In genomic region chr19:8320564-8321066, GRCh38 we compare ENCODE assay signal across 9 cellular contexts. TPM values are rescaled to one million over a fixed set of nuclear protein-coding genes. Genes with fewer than 3 reads are reported as not detected.
DNase-seq lines count a peak whose midpoint lies in the region; ATAC-seq and TF ChIP-seq lines count a peak whose summit lies in the region.
"Had no signal": no experiment of that assay in that cellular context is flagged by ENCODE, and none has a peak within 500 bp of the region (broad histone marks: within the 10 kb centered on the region; RNA-seq: fewer than 3 reads in every experiment).

No MANE protein-coding gene starts in this region.

- no peaks in the 10 kb centered on the region for H3K27me3 Mint-ChIP-seq in T-helper 2 cell treated with Interferon-gamma antibody and Interleukin-4, amounts not matched to agents 5 μg/mL and 100 μg/mL, for 36 hours (ENCODE audit: low read depth)

- H3K27ac ChIP-seq in esophagus squamous epithelium (peak overlapping the region; percentile 94 to 98 (median 96)), osteoblast (ENCODE audit: low read depth, low read length) (peak overlapping the region; percentile 83)

- ATAC-seq in HG02852 (IDR thresholded peaks at IDR 0.05; ENCODE audit: unreplicated experiment) (peak; percentile 8), HG02970 (IDR thresholded peaks at IDR 0.05; ENCODE audit: low FRiP score, unreplicated experiment) (no peak)

- intact Hi-C loops in esophagus squamous epithelium (cut with DNase I): no loop called here

- peaks cover 25 to 47% (median 29%) of the 10 kb centered on the region in 3 donors for H3K4me1 ChIP-seq in esophagus squamous epithelium
- peaks cover 25% of the 10 kb centered on the region for H3K4me1 ChIP-seq in osteoblast (ENCODE audit: insufficient read depth, low read length)

- peak overlapping the region; percentile 70 to 96 (median 84) for H3K4me3 ChIP-seq in esophagus squamous epithelium
- H3K4me3 ChIP-seq in osteoblast (ENCODE audit: insufficient read depth, low read length): peak overlapping the region; percentile 96

- H3K36me3 ChIP-seq in esophagus squamous epithelium: peaks cover 0 to 51% (median 6%) of the 10 kb centered on the region in 3 donors
- peaks cover 28% of the 10 kb centered on the region for H3K36me3 ChIP-seq in osteoblast (ENCODE audit: insufficient read depth, low read length)

- peaks cover 43% of the 10 kb centered on the region for H3K79me2 ChIP-seq in osteoblast (ENCODE audit: insufficient read depth, low read length)

- peak; percentile 10 for DNase-seq in GF-D8 (lab: John Stamatoyannopoulos, UW)
- DNase-seq in T-helper 2 cell treated with Interferon-gamma antibody and Interleukin-4, amounts not matched to agents 5 μg/mL and 100 μg/mL, for 36 hours (ENCODE audit: low spot score): no peak
- no peak for DNase-seq in esophagus squamous epithelium (lab: John Stamatoyannopoulos, UW)
- peak; percentile 86 for DNase-seq in osteoblast (ENCODE audit: insufficient read length, low spot score, missing footprints)
- no peak for DNase-seq in NCI-H510A treated with DMSO at 0.1 percent for 48 hours (lab: John Stamatoyannopoulos, UW)
- no peak for DNase-seq in stimulated activated naive CD4-positive, alpha-beta T cell treated with Interleukin-2 at 50 U/mL for 16 hours (lab: John Stamatoyannopoulos, UW)

- peaks cover 28% of the 10 kb centered on the region for H3K36me3 Mint-ChIP-seq in T-helper 2 cell treated with Interferon-gamma antibody and Interleukin-4, amounts not matched to agents 5 μg/mL and 100 μg/mL, for 36 hours (ENCODE audit: low read depth)

- H3K9me3 ChIP-seq in esophagus squamous epithelium (no peaks in the 10 kb centered on the region), osteoblast (ENCODE audit: low read depth, low read length) (no peaks in the 10 kb centered on the region)

- peak overlapping the region; percentile 85 for H2AFZ ChIP-seq in osteoblast (ENCODE audit: low read length)

- H3K4me2 ChIP-seq in osteoblast (ENCODE audit: insufficient read depth, low read length): peak overlapping the region; percentile 97

- 1 to 5% methylated on average over 14 to 15 of the region's 16 CpGs for WGBS in esophagus squamous epithelium, 2 donors

- peaks cover 20% of the 10 kb centered on the region for H3K4me1 Mint-ChIP-seq in T-helper 2 cell treated with Interferon-gamma antibody and Interleukin-4, amounts not matched to agents 5 μg/mL and 100 μg/mL, for 36 hours (ENCODE audit: low read depth)

- no peaks in the 10 kb centered on the region for H3K27me3 ChIP-seq in esophagus squamous epithelium
- no peaks in the 10 kb centered on the region for H3K27me3 ChIP-seq in osteoblast (ENCODE audit: insufficient read depth, low read length)

- H3K27ac Mint-ChIP-seq in T-helper 2 cell treated with Interferon-gamma antibody and Interleukin-4, amounts not matched to agents 5 μg/mL and 100 μg/mL, for 36 hours: peak overlapping the region; percentile 97

- TF ChIP-seq POLR2A in esophagus squamous epithelium (IDR thresholded peaks at IDR 0.05): no peak

- TF ChIP-seq CTCF in esophagus squamous epithelium (IDR thresholded peaks at IDR 0.05): no peak
- TF ChIP-seq CTCF in osteoblast (IDR thresholded peaks at IDR 0.05; ENCODE audit: extremely low read depth, low read depth, low read length): no peak

- peaks cover 29% of the 10 kb centered on the region for H4K20me1 ChIP-seq in osteoblast (ENCODE audit: insufficient read depth, low read length)

- no peaks in the 10 kb centered on the region for H3K9me3 Mint-ChIP-seq in T-helper 2 cell treated with Interferon-gamma antibody and Interleukin-4, amounts not matched to agents 5 μg/mL and 100 μg/mL, for 36 hours

- peak overlapping the region; percentile 96 for H3K4me3 Mint-ChIP-seq in T-helper 2 cell treated with Interferon-gamma antibody and Interleukin-4, amounts not matched to agents 5 μg/mL and 100 μg/mL, for 36 hours

RNA-seq across cellular contexts. Expression of gene NDUFA7, which starts 0.6 kb away (rescaled TPM):
- total RNA-seq in esophagus squamous epithelium: 10 to 100 TPM; 23.8 to 40.6 (median 32.8) TPM
- 9.0 and 18.3 TPM in 2 replicates for total RNA-seq in osteoblast

RNA-seq across cellular contexts. Expression of gene RPS28, which starts 0.7 kb away (rescaled TPM):
- total RNA-seq in esophagus squamous epithelium (100 to 1,000 TPM; 267 to 710 (median 400) TPM), osteoblast (177 and 180 TPM in 2 replicates)

RNA-seq across cellular contexts. Expression of gene CD320, which starts 12.5 kb away (rescaled TPM):
- total RNA-seq in esophagus squamous epithelium (10 to 100 TPM in 3 of 4 donors, 1 to 10 TPM in 1; 8.7 to 27.0 (median 22.3) TPM), osteoblast (18.6 and 22.8 TPM in 2 replicates)

RNA-seq across cellular contexts. Expression of gene KANK3, which starts 22.4 kb away (rescaled TPM):
- total RNA-seq in esophagus squamous epithelium: 1 to 10 TPM; 2.9 to 8.8 (median 4.4) TPM
- total RNA-seq in osteoblast: 0.59 TPM in 1 of 2 replicates, not detected in the other

RNA-seq across cellular contexts. Expression of gene ANGPTL4, which starts 43.3 kb away (rescaled TPM):
- total RNA-seq in esophagus squamous epithelium (10 to 100 TPM; 17.0 to 37.1 (median 19.2) TPM), osteoblast (1.1 and 1.2 TPM in 2 replicates)
- total RNA-seq: SK-MEL-5 had no signal

Comparison
In these comparisons a context has a peak if more than half of its experiments do, and no peak if none do; other contexts are left out.
1. DNase-seq: peak in GF-D8 (single experiment) and osteoblast (single experiment); none in T-helper 2 cell treated with Interferon-gamma antibody and Interleukin-4, amounts not matched to agents 5 μg/mL and 100 μg/mL, for 36 hours (single experiment), esophagus squamous epithelium (single experiment), NCI-H510A treated with DMSO at 0.1 percent for 48 hours (single experiment) and stimulated activated naive CD4-positive, alpha-beta T cell treated with Interleukin-2 at 50 U/mL for 16 hours (single experiment).